In the genomic region with DNA sequence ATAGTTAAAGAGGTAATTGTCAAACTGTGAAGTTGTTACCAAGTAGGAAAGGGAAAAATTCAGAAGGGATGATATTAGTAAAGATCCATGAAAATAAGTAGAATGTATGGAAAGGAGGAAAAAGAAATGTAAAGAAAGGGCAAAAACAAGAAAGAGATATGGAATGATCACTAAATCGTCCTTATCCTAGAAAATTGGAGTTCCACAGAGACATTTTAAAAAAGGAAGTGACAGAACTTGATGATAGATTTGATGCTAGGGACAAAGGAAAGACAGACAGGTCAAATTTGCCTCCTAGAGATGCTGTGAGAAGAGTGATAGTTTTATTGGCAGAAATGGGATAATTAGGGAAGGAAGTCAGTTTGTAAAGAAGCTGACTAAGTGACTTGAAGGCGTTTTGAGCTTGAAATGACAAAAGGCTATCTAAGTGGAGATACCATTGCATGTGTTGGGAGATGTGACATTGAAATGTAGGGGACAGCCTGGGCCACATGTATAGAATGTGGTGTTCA, we compare ENCODE assay signal across 34 cellular contexts.
"Had no signal": no experiment of that assay in that cellular context is flagged by ENCODE, and none has a peak within 500 bp of the region (broad histone marks: within the 10 kb centered on the region; RNA-seq: fewer than 3 reads in every experiment).

No MANE protein-coding gene starts in this region.

- H3K36me3 ChIP-seq: adrenal gland, brain microvascular endothelial cell, breast epithelium had no signal

- H3K27me3 ChIP-seq: adrenal gland, body of pancreas, brain microvascular endothelial cell, breast epithelium had no signal

- H3K4me1 Mint-ChIP-seq: activated B cell treated with CpG ODN at 0.5 μM for 24 hours; activated CD4-positive, alpha-beta T cell treated with anti-CD3 and anti-CD28 coated beads, Interleukin-2, amount 10 ng/mL, durations not matched to agents 24 days and 14 days; activated naive CD8-positive, alpha-beta T cell treated with anti-CD3 and anti-CD28 coated beads for 36 hours; activated T-helper 17 cell treated with anti-CD3 and anti-CD28 coated beads, Interleukin-2, amount 50 U/mL, for 72 hours had no signal

- H3K36me3 Mint-ChIP-seq: activated naive CD4-positive, alpha-beta T cell treated with anti-CD3 and anti-CD28 coated beads, Interleukin-2, amount 50 U/mL, for 72 hours; activated naive CD8-positive, alpha-beta T cell treated with anti-CD3 and anti-CD28 coated beads for 36 hours had no signal

- DNase-seq: activated B cell treated with CpG ODN at 0.5 μM for 24 hours; activated CD4-positive, alpha-beta memory T cell treated with anti-CD3 and anti-CD28 coated beads for 36 hours; activated CD4-positive, alpha-beta T cell treated with anti-CD3 and anti-CD28 coated beads for 4 hours; activated CD4-positive, alpha-beta T cell treated with anti-CD3 and anti-CD28 coated beads, Interleukin-2, amount 10 ng/mL, durations not matched to agents 24 days and 14 days; activated CD4-positive, alpha-beta T cell treated with anti-CD3 and anti-CD28 coated beads, Interleukin-2, amount 50 U/mL, for 1 hour; activated CD4-positive, alpha-beta T cell treated with anti-CD3 and anti-CD28 coated beads, Interleukin-2, amount 50 U/mL, for 4 hours; activated CD4-positive, CD25-positive, alpha-beta regulatory T cell treated with anti-CD3 and anti-CD28 coated beads, Interleukin-2, amount 50 U/mL, for 72 hours; activated CD8-positive, alpha-beta memory T cell treated with anti-CD3 and anti-CD28 coated beads, Interleukin-2, amount 50 U/mL, for 4 hours; activated CD8-positive, alpha-beta T cell treated with anti-CD3 and anti-CD28 coated beads for 36 hours; activated effector memory CD4-positive, alpha-beta T cell treated with anti-CD3 and anti-CD28 coated beads, Interleukin-2, amount 50 U/mL, for 16 hours; activated gamma-delta T cell treated with Interleukin-2 at 50 U/mL for 16 hours; activated naive CD4-positive, alpha-beta T cell; activated naive CD4-positive, alpha-beta T cell treated with anti-CD3 and anti-CD28 coated beads for 36 hours; activated naive CD4-positive, alpha-beta T cell treated with anti-CD3 and anti-CD28 coated beads, Interleukin-2, amount 50 U/mL, for 16 hours; activated naive CD8-positive, alpha-beta T cell treated with anti-CD3 and anti-CD28 coated beads for 36 hours; activated T-cell treated with anti-CD3 and anti-CD28 coated beads for 4 hours; activated T-cell treated with anti-CD3 and anti-CD28 coated beads, Interleukin-2, amount 50 U/mL, for 1 hour; activated T-cell treated with anti-CD3 and anti-CD28 coated beads, Interleukin-2, amount 50 U/mL, for 4 hours; activated T-cell treated with anti-CD3 and anti-CD28 coated beads, Interleukin-2, amount 50 U/mL, for 72 hours; adrenal gland; amniotic stem cell; aorta; body of pancreas; brain microvascular endothelial cell; central memory CD4-positive, alpha-beta T cell; T-helper 2 cell; T-helper 9 cell had no signal

- H3K4me3 Mint-ChIP-seq: activated B cell treated with CpG ODN at 0.5 μM for 24 hours; activated CD4-positive, alpha-beta memory T cell treated with anti-CD3 and anti-CD28 coated beads for 36 hours; activated CD4-positive, alpha-beta T cell treated with anti-CD3 and anti-CD28 coated beads, Interleukin-2, amount 10 ng/mL, durations not matched to agents 24 days and 14 days; activated CD8-positive, alpha-beta T cell treated with anti-CD3 and anti-CD28 coated beads for 36 hours; activated naive CD4-positive, alpha-beta T cell treated with anti-CD3 and anti-CD28 coated beads for 36 hours; activated naive CD8-positive, alpha-beta T cell treated with anti-CD3 and anti-CD28 coated beads for 36 hours; activated T-cell treated with anti-CD3 and anti-CD28 coated beads, Interleukin-2, amount 50 U/mL, for 4 hours; activated T-cell treated with anti-CD3 and anti-CD28 coated beads, Interleukin-2, amount 50 U/mL, for 72 hours; activated T-helper 1 cell treated with anti-CD3 and anti-CD28 coated beads, Interleukin-12 subunit alpha, Interleukin-12 subunit beta, Interleukin-2, Interleukin-4 antibody, amounts not matched to agents 30 ng/mL and 10 ng/mL and 1 ng/mL, durations not matched to agents 14 hours and 24 hours and 36 hours; activated T-helper 17 cell treated with anti-CD3 and anti-CD28 coated beads, Interleukin-2, amount 50 U/mL, for 72 hours; T-helper 1 cell treated with Interleukin-12 subunit alpha and Interleukin-12 subunit beta and Interleukin-4 antibody, amounts not matched to agents 30 μg/mL and 1 μg/mL, for 36 hours; T-helper 2 cell treated with Interferon-gamma antibody and Interleukin-4, amounts not matched to agents 5 μg/mL and 100 μg/mL, for 36 hours had no signal

- H3K9me3 ChIP-seq: adrenal gland, body of pancreas, breast epithelium had no signal

- H3K4me3 ChIP-seq: adrenal gland, body of pancreas, breast epithelium had no signal

- H3K27ac ChIP-seq: adrenal gland, body of pancreas, brain microvascular endothelial cell, breast epithelium, VCaP had no signal

- H3K27me3 Mint-ChIP-seq: activated B cell treated with CpG ODN at 0.5 μM for 24 hours; activated CD4-positive, alpha-beta memory T cell treated with anti-CD3 and anti-CD28 coated beads for 36 hours; activated CD4-positive, alpha-beta T cell treated with anti-CD3 and anti-CD28 coated beads, Interleukin-2, amount 10 ng/mL, durations not matched to agents 24 days and 14 days; activated CD8-positive, alpha-beta T cell treated with anti-CD3 and anti-CD28 coated beads for 36 hours; activated naive CD8-positive, alpha-beta T cell treated with anti-CD3 and anti-CD28 coated beads for 36 hours; activated T-helper 17 cell treated with anti-CD3 and anti-CD28 coated beads, Interleukin-2, amount 50 U/mL, for 72 hours had no signal

- H3K27ac Mint-ChIP-seq: activated B cell treated with CpG ODN at 0.5 μM for 24 hours; activated CD4-positive, alpha-beta memory T cell treated with anti-CD3 and anti-CD28 coated beads for 36 hours; activated CD4-positive, alpha-beta T cell treated with anti-CD3 and anti-CD28 coated beads, Interleukin-2, amount 10 ng/mL, durations not matched to agents 24 days and 14 days; activated CD8-positive, alpha-beta T cell treated with anti-CD3 and anti-CD28 coated beads for 36 hours; activated naive CD4-positive, alpha-beta T cell treated with anti-CD3 and anti-CD28 coated beads for 36 hours; activated naive CD4-positive, alpha-beta T cell treated with anti-CD3 and anti-CD28 coated beads, Interleukin-2, amount 50 U/mL, for 72 hours; activated naive CD8-positive, alpha-beta T cell treated with anti-CD3 and anti-CD28 coated beads for 36 hours; activated T-cell treated with anti-CD3 and anti-CD28 coated beads, Interleukin-2, amount 50 U/mL, for 72 hours; activated T-helper 1 cell treated with anti-CD3 and anti-CD28 coated beads, Interleukin-12 subunit alpha, Interleukin-12 subunit beta, Interleukin-2, Interleukin-4 antibody, amounts not matched to agents 30 ng/mL and 10 ng/mL and 1 ng/mL, durations not matched to agents 14 hours and 24 hours and 36 hours; activated T-helper 17 cell treated with anti-CD3 and anti-CD28 coated beads, Interleukin-2, amount 50 U/mL, for 72 hours; T-helper 1 cell treated with Interleukin-12 subunit alpha and Interleukin-12 subunit beta and Interleukin-4 antibody, amounts not matched to agents 30 μg/mL and 1 μg/mL, for 36 hours; T-helper 2 cell treated with Interferon-gamma antibody and Interleukin-4, amounts not matched to agents 5 μg/mL and 100 μg/mL, for 36 hours had no signal

- ATAC-seq: activated CD8-positive, alpha-beta T cell treated with anti-CD3 and anti-CD28 coated beads for 36 hours; activated naive CD4-positive, alpha-beta T cell treated with anti-CD3 and anti-CD28 coated beads, Interleukin-2, amount 50 U/mL, for 72 hours; activated T-cell treated with anti-CD3 and anti-CD28 coated beads, Interleukin-2, amount 50 U/mL, for 4 hours; activated T-cell treated with anti-CD3 and anti-CD28 coated beads, Interleukin-2, amount 50 U/mL, for 72 hours; activated T-helper 17 cell treated with anti-CD3 and anti-CD28 coated beads, Interleukin-2, amount 50 U/mL, for 72 hours; body of pancreas had no signal

- H3K9me3 Mint-ChIP-seq: activated B cell treated with CpG ODN at 0.5 μM for 24 hours; activated CD4-positive, alpha-beta memory T cell treated with anti-CD3 and anti-CD28 coated beads for 36 hours; activated CD4-positive, alpha-beta T cell treated with anti-CD3 and anti-CD28 coated beads, Interleukin-2, amount 10 ng/mL, durations not matched to agents 24 days and 14 days; activated CD8-positive, alpha-beta T cell treated with anti-CD3 and anti-CD28 coated beads for 36 hours; activated naive CD4-positive, alpha-beta T cell treated with anti-CD3 and anti-CD28 coated beads for 36 hours; activated naive CD4-positive, alpha-beta T cell treated with anti-CD3 and anti-CD28 coated beads, Interleukin-2, amount 50 U/mL, for 72 hours; activated naive CD8-positive, alpha-beta T cell treated with anti-CD3 and anti-CD28 coated beads for 36 hours; activated T-cell treated with anti-CD3 and anti-CD28 coated beads, Interleukin-2, amount 50 U/mL, for 4 hours; activated T-cell treated with anti-CD3 and anti-CD28 coated beads, Interleukin-2, amount 50 U/mL, for 72 hours; activated T-helper 1 cell treated with anti-CD3 and anti-CD28 coated beads, Interleukin-12 subunit alpha, Interleukin-12 subunit beta, Interleukin-2, Interleukin-4 antibody, amounts not matched to agents 30 ng/mL and 10 ng/mL and 1 ng/mL, durations not matched to agents 14 hours and 24 hours and 36 hours; activated T-helper 17 cell treated with anti-CD3 and anti-CD28 coated beads, Interleukin-2, amount 50 U/mL, for 72 hours; T-helper 1 cell treated with Interleukin-12 subunit alpha and Interleukin-12 subunit beta and Interleukin-4 antibody, amounts not matched to agents 30 μg/mL and 1 μg/mL, for 36 hours; T-helper 2 cell treated with Interferon-gamma antibody and Interleukin-4, amounts not matched to agents 5 μg/mL and 100 μg/mL, for 36 hours had no signal

- H3K4me1 ChIP-seq: body of pancreas, breast epithelium had no signal
